Comparison of ENCODE assay signal across 1 cellular context in genomic region chr16:84769416-84769815, GRCh38.
TF ChIP-seq lines count a peak whose summit lies in the region.

No MANE protein-coding gene starts in this region.

TF ChIP-seq in WTC11, 78 proteins besides CTCF, POLR2A, EP300 and RAD21 (continued from another document):
- TF ChIP-seq, protein P1, sequence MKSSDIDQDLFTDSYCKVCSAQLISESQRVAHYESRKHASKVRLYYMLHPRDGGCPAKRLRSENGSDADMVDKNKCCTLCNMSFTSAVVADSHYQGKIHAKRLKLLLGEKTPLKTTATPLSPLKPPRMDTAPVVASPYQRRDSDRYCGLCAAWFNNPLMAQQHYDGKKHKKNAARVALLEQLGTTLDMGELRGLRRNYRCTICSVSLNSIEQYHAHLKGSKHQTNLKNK (CRISPR knock-in tag; IDR thresholded peaks at IDR 0.05) = no peak
